ENCODE assay signal across 8 cellular contexts in genomic region chr7:73005693-73006447, GRCh38. TPM values are rescaled to one million over a fixed set of nuclear protein-coding genes. Genes with fewer than 3 reads are reported as not detected.
DNase-seq lines count a peak whose midpoint lies in the region; ATAC-seq and TF ChIP-seq lines count a peak whose summit lies in the region.
"Not testable (repeated sequence)": the region's sequence is repeated elsewhere in the genome, so short reads cannot be mapped to it uniquely, and the experiment has no call there.

No MANE protein-coding gene starts in this region.

- peak overlapping the region; percentile 77 for H3K4me3 ChIP-seq in OCI-LY3 (ENCODE audit: low read length)
- H3K4me3 ChIP-seq in endodermal cell (ENCODE audit: low read length), result peak overlapping the region; percentile 72
- H3K4me3 ChIP-seq in liver (ENCODE audit: low read depth in 1 of 3, low read length in 3 of 3), result peak overlapping the region; percentile 55 to 76 (median 59)
- H3K4me3 ChIP-seq in aorta (ENCODE audit: low read length in 2 of 2), result peak overlapping the region; percentile 12 to 59

- H3K9me3 ChIP-seq in OCI-LY3 (ENCODE audit: insufficient read depth, low read length); endodermal cell (ENCODE audit: control insufficient read depth, low read length); liver (ENCODE audit: control insufficient read depth in 4 of 4, low read length in 3 of 4); aorta (ENCODE audit: control insufficient read depth, low read length): not testable (repeated sequence)

- WGBS in endodermal cell (ENCODE audit: insufficient coverage in 1 of 2, insufficient read length in 1 of 2), 2 experiments, result 0% methylated on average over 18 to 37 of the region's 66 CpGs
- WGBS in liver, result under 1% methylated on average over 47 of the region's 66 CpGs
- WGBS in aorta, 2 donors, result 0 to 1% methylated on average over 37 to 52 of the region's 66 CpGs

- not testable (repeated sequence) for H2AFZ ChIP-seq in OCI-LY3 (ENCODE audit: low read depth, low read length)

- H3K4me1 Mint-ChIP-seq in endodermal cell, result not testable (repeated sequence)

- H3K36me3 ChIP-seq in OCI-LY3 (replicated peaks; ENCODE audit: low read depth, low read length); endodermal cell (ENCODE audit: control insufficient read depth, insufficient read depth, low read length); liver (ENCODE audit: control insufficient read depth in 4 of 4, insufficient read depth in 3 of 4, low read depth in 1 of 4, low read length in 3 of 4); aorta (ENCODE audit: control insufficient read depth in 1 of 2, insufficient read depth in 2 of 2, low read length in 1 of 2): not testable (repeated sequence)

- H3K27me3 Mint-ChIP-seq in endodermal cell (ENCODE audit: insufficient read depth), result not testable (repeated sequence)

- peak overlapping the region; percentile 92 for H3K4me3 Mint-ChIP-seq in endodermal cell

- not testable (repeated sequence) for H3K79me2 ChIP-seq in OCI-LY3 (ENCODE audit: low read length)

- not testable (repeated sequence) for TF ChIP-seq CTCF in OCI-LY3 (IDR thresholded peaks at IDR 0.05; ENCODE audit: low read depth, low read length); endodermal cell (conservative IDR thresholded peaks at IDR 0.05); liver (IDR thresholded peaks at IDR 0.05; ENCODE audit: low read depth, low read length, missing input control)

- H3K27me3 ChIP-seq in OCI-LY3 (ENCODE audit: low read depth, low read length); endodermal cell (ENCODE audit: control insufficient read depth, insufficient read depth, low read length, poor library complexity, severe bottlenecking); liver (ENCODE audit: control insufficient read depth in 4 of 4, insufficient read depth in 4 of 4, low read length in 3 of 4); aorta (ENCODE audit: control insufficient read depth in 1 of 2, insufficient read depth in 2 of 2, low read length in 1 of 2): not testable (repeated sequence)

- peak overlapping the region; percentile 99 for H3K27ac Mint-ChIP-seq in endodermal cell

- not testable (repeated sequence) for H3K4me2 ChIP-seq in OCI-LY3 (ENCODE audit: low read length)

- intact Hi-C loops in aorta (cut with DNase I), result not testable (repeated sequence)

- H3K9me3 Mint-ChIP-seq in endodermal cell, result not testable (repeated sequence)

- TF ChIP-seq RAD21 in liver (IDR thresholded peaks at IDR 0.05), result not testable (repeated sequence)

- H3K4me1 ChIP-seq in OCI-LY3 (ENCODE audit: low read length); endodermal cell (ENCODE audit: control insufficient read depth, insufficient read depth, low read length); liver (ENCODE audit: control insufficient read depth in 4 of 4, insufficient read depth in 4 of 4, low read length in 3 of 4); aorta (ENCODE audit: control insufficient read depth in 1 of 2, insufficient read depth in 2 of 2, low read length in 2 of 2): not testable (repeated sequence)

- H3K9ac ChIP-seq in OCI-LY3 (ENCODE audit: low read length) (peak overlapping the region; percentile 63), endodermal cell (ENCODE audit: extremely low read depth, low read length, poor library complexity, severe bottlenecking) (peak overlapping the region; percentile 72), liver (ENCODE audit: low read depth in 1 of 2, low read length in 2 of 2) (peak overlapping the region; percentile 13 to 38)

- not testable (repeated sequence) for H3K36me3 Mint-ChIP-seq in endodermal cell (ENCODE audit: low read depth)

- H4K20me1 ChIP-seq in OCI-LY3 (ENCODE audit: insufficient read depth, low read length), result not testable (repeated sequence)

- peak; percentile 84 for ATAC-seq in GM18867 (IDR thresholded peaks at IDR 0.05; ENCODE audit: unreplicated experiment)
- peak; percentile 90 for ATAC-seq in HG02870 (IDR thresholded peaks at IDR 0.05; ENCODE audit: unreplicated experiment)
- peak; percentile 98 for ATAC-seq in aorta (ENCODE audit: low FRiP score)

- DNase-seq in activated T-cell treated with anti-CD3 and anti-CD28 coated beads for 1 hour (ENCODE audit: low read depth) (peak; percentile 67), aorta (peak; percentile 91 to 93)
- not testable (repeated sequence) for DNase-seq in endodermal cell
- DNase-seq in stimulated activated CD4-positive, alpha-beta T cell treated with anti-CD3 and anti-CD28 coated beads, Interleukin-12 subunit alpha, Interleukin-12 subunit beta, amount 100 ng/mL, for 24 hours (ENCODE audit: low read depth in 2 of 2), result peak; percentile 77 to 85

- H3K27ac ChIP-seq in OCI-LY3 (ENCODE audit: low read length) (peak overlapping the region; percentile 61), endodermal cell (ENCODE audit: low read depth, low read length) (peak overlapping the region; percentile 88), liver (ENCODE audit: low read depth in 1 of 2, low read length in 2 of 2) (peak overlapping the region; percentile 74 to 85), aorta (ENCODE audit: low read depth in 1 of 2, low read length in 2 of 2) (peak overlapping the region in 1 of 2 donors; percentile 65)

TF ChIP-seq in liver, 16 proteins besides CTCF, POLR2A, EP300 and RAD21:
- TF ChIP-seq EGR1 (IDR thresholded peaks at IDR 0.05; ENCODE audit: low read depth in 2 of 2), result peak in 1 of 2 donors; percentile 29
- TF ChIP-seq RXRA (IDR thresholded peaks at IDR 0.05), result peak in 1 of 2 donors; percentile 44
- TF ChIP-seq NR2F2 (IDR thresholded peaks at IDR 0.05), result peak; percentile 57
- TF ChIP-seq HNF4A (conservative IDR thresholded peaks at IDR 0.05), result peak; percentile 18 to 29
- peak; percentile 55 for TF ChIP-seq SP1 (IDR thresholded peaks at IDR 0.05)
- TF ChIP-seq GABPA (IDR thresholded peaks at IDR 0.05 in 1 of 2, conservative IDR thresholded peaks at IDR 0.05 in 1 of 2), result peak; percentile 29 to 75
- TF ChIP-seq, protein P1, sequence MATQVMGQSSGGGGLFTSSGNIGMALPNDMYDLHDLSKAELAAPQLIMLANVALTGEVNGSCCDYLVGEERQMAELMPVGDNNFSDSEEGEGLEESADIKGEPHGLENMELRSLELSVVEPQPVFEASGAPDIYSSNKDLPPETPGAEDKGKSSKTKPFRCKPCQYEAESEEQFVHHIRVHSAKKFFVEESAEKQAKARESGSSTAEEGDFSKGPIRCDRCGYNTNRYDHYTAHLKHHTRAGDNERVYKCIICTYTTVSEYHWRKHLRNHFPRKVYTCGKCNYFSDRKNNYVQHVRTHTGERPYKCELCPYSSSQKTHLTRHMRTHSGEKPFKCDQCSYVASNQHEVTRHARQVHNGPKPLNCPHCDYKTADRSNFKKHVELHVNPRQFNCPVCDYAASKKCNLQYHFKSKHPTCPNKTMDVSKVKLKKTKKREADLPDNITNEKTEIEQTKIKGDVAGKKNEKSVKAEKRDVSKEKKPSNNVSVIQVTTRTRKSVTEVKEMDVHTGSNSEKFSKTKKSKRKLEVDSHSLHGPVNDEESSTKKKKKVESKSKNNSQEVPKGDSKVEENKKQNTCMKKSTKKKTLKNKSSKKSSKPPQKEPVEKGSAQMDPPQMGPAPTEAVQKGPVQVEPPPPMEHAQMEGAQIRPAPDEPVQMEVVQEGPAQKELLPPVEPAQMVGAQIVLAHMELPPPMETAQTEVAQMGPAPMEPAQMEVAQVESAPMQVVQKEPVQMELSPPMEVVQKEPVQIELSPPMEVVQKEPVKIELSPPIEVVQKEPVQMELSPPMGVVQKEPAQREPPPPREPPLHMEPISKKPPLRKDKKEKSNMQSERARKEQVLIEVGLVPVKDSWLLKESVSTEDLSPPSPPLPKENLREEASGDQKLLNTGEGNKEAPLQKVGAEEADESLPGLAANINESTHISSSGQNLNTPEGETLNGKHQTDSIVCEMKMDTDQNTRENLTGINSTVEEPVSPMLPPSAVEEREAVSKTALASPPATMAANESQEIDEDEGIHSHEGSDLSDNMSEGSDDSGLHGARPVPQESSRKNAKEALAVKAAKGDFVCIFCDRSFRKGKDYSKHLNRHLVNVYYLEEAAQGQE (IDR thresholded peaks at IDR 0.05), result peak; percentile 50
- TF ChIP-seq YY1 (IDR thresholded peaks at IDR 0.05), result peak; percentile 12
- peak; percentile 77 for TF ChIP-seq TAF1 (conservative IDR thresholded peaks at IDR 0.05)

RNA-seq across cellular contexts. Expression of gene SPDYE8, which starts 23.7 kb away (rescaled TPM):
- total RNA-seq in endodermal cell (not detected), liver (not detected), aorta (not detected)
- polyA plus RNA-seq in endodermal cell (2013, experiment 1 of 2), result not detected
- not detected for polyA plus RNA-seq in endodermal cell (2013, experiment 2 of 2)
- polyA plus RNA-seq in liver (under 1 TPM in 1 of 2 donors, not detected in 1; 0.43 TPM), aorta (not detected)

RNA-seq across cellular contexts. Expression of gene TRIM74, which starts 36.6 kb away (rescaled TPM):
- under 1 TPM in 1 of 2 donors, not detected in 1; 0.55 TPM for total RNA-seq in endodermal cell
- polyA plus RNA-seq in endodermal cell (2013, experiment 1 of 2), result 0.32 TPM
- 0.50 TPM for polyA plus RNA-seq in endodermal cell (2013, experiment 2 of 2)
- under 1 TPM in 1 of 2 donors, not detected in 1; 0.50 TPM for total RNA-seq in liver
- under 1 TPM in 1 of 2 donors, not detected in 1; 0.14 TPM for polyA plus RNA-seq in liver
- under 1 TPM; 0.69 to 0.84 TPM for total RNA-seq in aorta
- not detected for polyA plus RNA-seq in aorta

RNA-seq across cellular contexts. Expression of gene SPDYE11, which starts 51.8 kb away (rescaled TPM):
- total RNA-seq in endodermal cell, result not detected
- not detected for polyA plus RNA-seq in endodermal cell (2013, experiment 1 of 2)
- polyA plus RNA-seq in endodermal cell (2013, experiment 2 of 2), result not detected
- not detected for total RNA-seq in liver
- polyA plus RNA-seq in liver, result under 1 TPM in 1 of 2 donors, not detected in 1; 0.74 TPM
- not detected for total RNA-seq in aorta
- polyA plus RNA-seq in aorta, result not detected
